9 cellular contexts compared by ENCODE assay signal in genomic region chr6:166005401-166005845, GRCh38.
A peak's percentile ranks its signal among the peaks of the same experiment; 100 is the strongest.
DNase-seq lines count a peak whose midpoint lies in the region; ATAC-seq and TF ChIP-seq lines count a peak whose summit lies in the region.
"Had no signal": no experiment of that assay in that cellular context is flagged by ENCODE, and none has a peak within 500 bp of the region (broad histone marks: within the 10 kb centered on the region; RNA-seq: fewer than 3 reads in every experiment).

No MANE protein-coding gene starts in this region.

- H3K27me3 ChIP-seq in HAP-1 (ENCODE audit: low read depth), result no peaks in the 10 kb centered on the region
- H3K27me3 ChIP-seq in kidney epithelial cell (ENCODE audit: control insufficient read depth, insufficient read depth, low read length), result peaks cover 8% of the 10 kb centered on the region
- peaks cover 48 to 52% (median 50%) of the 10 kb centered on the region in 3 donors for H3K27me3 ChIP-seq in skeletal muscle tissue (ENCODE audit: control insufficient read depth in 3 of 3, insufficient read depth in 3 of 3, low read length in 3 of 3)

- no peak overlapping the region for H3K27ac ChIP-seq in skeletal muscle tissue (ENCODE audit: low read depth, low read length)

- H3K4me1 ChIP-seq in HAP-1 (peaks cover 14% of the 10 kb centered on the region), skeletal muscle tissue (ENCODE audit: control insufficient read depth in 3 of 3, insufficient read depth in 3 of 3, low read length in 3 of 3) (peaks cover 16 to 35% (median 34%) of the 10 kb centered on the region in 3 donors)

- no peaks in the 10 kb centered on the region for H3K9me3 ChIP-seq in HAP-1
- peaks cover 0 to 2% (median 0%) of the 10 kb centered on the region in 3 donors for H3K9me3 ChIP-seq in skeletal muscle tissue (ENCODE audit: control insufficient read depth in 3 of 3, low read length in 3 of 3)

- peak overlapping the region; percentile 21 for H3K4me3 ChIP-seq in HAP-1
- H3K4me3 ChIP-seq in kidney epithelial cell (ENCODE audit: low read depth, low read length), result peak overlapping the region; percentile 16
- peak overlapping the region; percentile 36 to 64 (median 38) for H3K4me3 ChIP-seq in skeletal muscle tissue (ENCODE audit: low read length in 3 of 3)

- no peak for ATAC-seq in HG03025 (IDR thresholded peaks at IDR 0.05; ENCODE audit: low FRiP score, unreplicated experiment)
- ATAC-seq in GM19397 (IDR thresholded peaks at IDR 0.05; ENCODE audit: unreplicated experiment), result no peak

- peak overlapping the region in 2 of 3 donors; percentile 51 to 74 for H3K9ac ChIP-seq in skeletal muscle tissue (ENCODE audit: low read depth in 1 of 3, low read length in 3 of 3)

- DNase-seq in HAP-1 (ENCODE audit: low spot score in 2 of 2) (peak in 1 of 2 experiments; percentile 58), cerebellar cortex (ENCODE audit: low spot score) (peak; percentile 35), kidney epithelial cell (ENCODE audit: low read depth) (no peak), NCI-H2227 treated with DMSO at 0.1 percent for 48 hours (lab: John Stamatoyannopoulos, UW) (no peak), amniotic stem cell (lab: John Stamatoyannopoulos, UW) (no peak)
- DNase-seq: activated CD8-positive, alpha-beta memory T cell treated with anti-CD3 and anti-CD28 coated beads, Interleukin-2, amount 50 U/mL, for 48 hours had no signal

- TF ChIP-seq CTCF in kidney epithelial cell (IDR thresholded peaks at IDR 0.05; ENCODE audit: insufficient read depth, low read length, poor library complexity, severe bottlenecking), result no peak

- H3K36me3 ChIP-seq in HAP-1 (replicated peaks) (no peaks in the 10 kb centered on the region), kidney epithelial cell (ENCODE audit: control insufficient read depth, insufficient read depth, low read length) (no peaks in the 10 kb centered on the region), skeletal muscle tissue (ENCODE audit: control insufficient read depth in 3 of 3, insufficient read depth in 3 of 3, low read length in 3 of 3) (no peaks in the 10 kb centered on the region)

- in situ Hi-C loops in HAP-1 (cut with MboI; ENCODE audit: low sequenced_read_pairs), result no loop called here
